Comparison of ENCODE assay signal across 29 cellular contexts in genomic region chr12:24966951-24967564, GRCh38.
"Had no signal": no experiment of that assay in that cellular context is flagged by ENCODE, and none has a peak within 500 bp of the region (broad histone marks: within the 10 kb centered on the region; RNA-seq: fewer than 3 reads in every experiment).

No MANE protein-coding gene starts in this region.

- H3K4me1 Mint-ChIP-seq: activated CD4-positive, alpha-beta memory T cell treated with anti-CD3 and anti-CD28 coated beads, Interleukin-2, amount 10 ng/mL, durations not matched to agents 7 days and 5 days; activated CD4-positive, alpha-beta T cell treated with anti-CD3 and anti-CD28 coated beads, Interleukin-2, amount 10 ng/mL, durations not matched to agents 7 days and 5 days; activated naive CD4-positive, alpha-beta T cell treated with anti-CD3 and anti-CD28 coated beads, Interleukin-2, amount 10 ng/mL, durations not matched to agents 7 days and 5 days; activated naive CD8-positive, alpha-beta T cell treated with anti-CD3 and anti-CD28 coated beads, Interleukin-2, amount 10 ng/mL, durations not matched to agents 7 days and 5 days; brain had no signal

- H3K4me3 Mint-ChIP-seq: activated CD4-positive, alpha-beta memory T cell treated with anti-CD3 and anti-CD28 coated beads, Interleukin-2, amount 10 ng/mL, durations not matched to agents 7 days and 5 days; activated CD4-positive, alpha-beta T cell treated with anti-CD3 and anti-CD28 coated beads, Interleukin-2, amount 10 ng/mL, durations not matched to agents 7 days and 5 days; activated naive CD4-positive, alpha-beta T cell treated with anti-CD3 and anti-CD28 coated beads, Interleukin-2, amount 10 ng/mL, durations not matched to agents 7 days and 5 days; activated naive CD8-positive, alpha-beta T cell treated with anti-CD3 and anti-CD28 coated beads, Interleukin-2, amount 10 ng/mL, durations not matched to agents 7 days and 5 days; activated T-cell treated with anti-CD3 and anti-CD28 coated beads, Interleukin-2, amount 50 U/mL, for 24 hours; activated T-cell treated with anti-CD3 and anti-CD28 coated beads, Interleukin-2, amount 50 U/mL, for 72 hours; brain; WTC11 had no signal

- DNase-seq: activated CD4-positive, alpha-beta memory T cell treated with anti-CD3 and anti-CD28 coated beads, Interleukin-2, amount 10 ng/mL, durations not matched to agents 7 days and 5 days; activated CD4-positive, alpha-beta T cell treated with anti-CD3 and anti-CD28 coated beads for 1 hour; activated CD4-positive, alpha-beta T cell treated with anti-CD3 and anti-CD28 coated beads for 4 hours; activated CD4-positive, alpha-beta T cell treated with anti-CD3 and anti-CD28 coated beads, Interleukin-2, amount 10 ng/mL, durations not matched to agents 7 days and 5 days; activated CD4-positive, alpha-beta T cell treated with anti-CD3 and anti-CD28 coated beads, Interleukin-2, amount 50 U/mL, for 4 hours; activated CD8-positive, alpha-beta memory T cell treated with anti-CD3 and anti-CD28 coated beads, Interleukin-2, amount 50 U/mL, for 48 hours; activated gamma-delta T cell; activated naive CD4-positive, alpha-beta T cell; activated naive CD4-positive, alpha-beta T cell treated with anti-CD3 and anti-CD28 coated beads, Interleukin-2, amount 10 ng/mL, durations not matched to agents 7 days and 5 days; activated naive CD8-positive, alpha-beta T cell treated with anti-CD3 and anti-CD28 coated beads, Interleukin-2, amount 10 ng/mL, durations not matched to agents 7 days and 5 days; activated T-cell treated with anti-CD3 and anti-CD28 coated beads for 4 hours; activated T-cell treated with anti-CD3 and anti-CD28 coated beads, Interleukin-2, amount 50 U/mL, for 24 hours; activated T-cell treated with anti-CD3 and anti-CD28 coated beads, Interleukin-2, amount 50 U/mL, for 72 hours; central memory CD4-positive, alpha-beta T cell; cerebellar nuclear complex; colonic mucosa; effector CD8-positive, alpha-beta T cell; esophagus squamous epithelium; foreskin melanocyte; T-helper 2 cell had no signal

- H3K36me3 Mint-ChIP-seq: activated naive CD4-positive, alpha-beta T cell treated with anti-CD3 and anti-CD28 coated beads, Interleukin-2, amount 10 ng/mL, durations not matched to agents 7 days and 5 days; activated naive CD4-positive, alpha-beta T cell treated with anti-CD3 and anti-CD28 coated beads, Interleukin-2, amount 50 U/mL, for 72 hours; activated naive CD8-positive, alpha-beta T cell treated with anti-CD3 and anti-CD28 coated beads, Interleukin-2, amount 10 ng/mL, durations not matched to agents 7 days and 5 days; brain had no signal

- H3K9me3 Mint-ChIP-seq: activated naive CD4-positive, alpha-beta T cell treated with anti-CD3 and anti-CD28 coated beads, Interleukin-2, amount 10 ng/mL, durations not matched to agents 7 days and 5 days had no signal

- H3K27me3 ChIP-seq: ascending aorta, breast epithelium, cardiac muscle cell, colonic mucosa, esophagus squamous epithelium, gastroesophageal sphincter had no signal

- H3K27ac Mint-ChIP-seq: activated CD4-positive, alpha-beta memory T cell treated with anti-CD3 and anti-CD28 coated beads, Interleukin-2, amount 10 ng/mL, durations not matched to agents 7 days and 5 days; activated CD4-positive, alpha-beta T cell treated with anti-CD3 and anti-CD28 coated beads, Interleukin-2, amount 10 ng/mL, durations not matched to agents 7 days and 5 days; activated naive CD4-positive, alpha-beta T cell treated with anti-CD3 and anti-CD28 coated beads, Interleukin-2, amount 10 ng/mL, durations not matched to agents 7 days and 5 days; activated naive CD8-positive, alpha-beta T cell treated with anti-CD3 and anti-CD28 coated beads, Interleukin-2, amount 10 ng/mL, durations not matched to agents 7 days and 5 days; activated T-cell treated with anti-CD3 and anti-CD28 coated beads, Interleukin-2, amount 50 U/mL, for 24 hours; activated T-cell treated with anti-CD3 and anti-CD28 coated beads, Interleukin-2, amount 50 U/mL, for 72 hours; brain; WTC11 had no signal

- H3K27ac ChIP-seq: ascending aorta, breast epithelium, cardiac muscle cell, colonic mucosa, epithelial cell of prostate, esophagus squamous epithelium, gastroesophageal sphincter, VCaP had no signal

- ATAC-seq: activated naive CD4-positive, alpha-beta T cell treated with anti-CD3 and anti-CD28 coated beads, Interleukin-2, amount 50 U/mL, for 72 hours; activated T-cell treated with anti-CD3 and anti-CD28 coated beads, Interleukin-2, amount 50 U/mL, for 72 hours; gastroesophageal sphincter; WTC11 had no signal

- H3K36me3 ChIP-seq: ascending aorta, breast epithelium, cardiac muscle cell, colonic mucosa, esophagus squamous epithelium, gastroesophageal sphincter had no signal

- H3K4me3 ChIP-seq: ascending aorta, breast epithelium, cardiac muscle cell, colonic mucosa, esophagus squamous epithelium, gastroesophageal sphincter had no signal

- H3K9me3 ChIP-seq: colonic mucosa had no signal

- H3K27me3 Mint-ChIP-seq: activated CD4-positive, alpha-beta T cell treated with anti-CD3 and anti-CD28 coated beads, Interleukin-2, amount 10 ng/mL, durations not matched to agents 7 days and 5 days; activated T-cell treated with anti-CD3 and anti-CD28 coated beads, Interleukin-2, amount 50 U/mL, for 24 hours had no signal

- H3K4me1 ChIP-seq: ascending aorta, breast epithelium, colonic mucosa, esophagus squamous epithelium, gastroesophageal sphincter had no signal
